Comparison of ENCODE assay signal across 8 cellular contexts in genomic region chr1:16248603-16249534, GRCh38. TPM values are rescaled to one million over a fixed set of nuclear protein-coding genes. Genes with fewer than 3 reads are reported as not detected.
A peak's percentile ranks its signal among the peaks of the same experiment; 100 is the strongest.
DNase-seq lines count a peak whose midpoint lies in the region; ATAC-seq, FAIRE-seq and TF ChIP-seq lines count a peak whose summit lies in the region.

No MANE protein-coding gene starts in this region.

- CTCF ChIA-PET in CD8-positive, alpha-beta memory T cell (lab: Charles Lee): no interaction called here

- peaks cover 19% of the 10 kb centered on the region for H4K20me1 ChIP-seq in astrocyte (ENCODE audit: insufficient read depth, low read length)

- H3K4me1 ChIP-seq in CD8-positive, alpha-beta memory T cell (ENCODE audit: insufficient read depth, low read length): peaks cover 18% of the 10 kb centered on the region
- H3K4me1 ChIP-seq in astrocyte (ENCODE audit: insufficient read depth, low read length): peaks cover 20% of the 10 kb centered on the region

- TF ChIP-seq POLR2A in H54 (IDR thresholded peaks at IDR 0.05; ENCODE audit: low read depth, low read length): no peak

- peak; percentile 76 to 81 for ATAC-seq in stimulated activated naive B cell treated with anti-CD40 and anti-IgM and Interleukin-4, amounts not matched to agents 10 μg/mL and 1 μg/mL and 100 μg/mL, for 72 hours (replicated peaks)
- ATAC-seq in HG03520 (IDR thresholded peaks at IDR 0.05; ENCODE audit: unreplicated experiment): no peak
- ATAC-seq in GM18873 (IDR thresholded peaks at IDR 0.05; ENCODE audit: low FRiP score, unreplicated experiment): no peak

- no peak overlapping the region for H3K4me3 Mint-ChIP-seq in CD8-positive, alpha-beta memory T cell
- H3K4me3 Mint-ChIP-seq in astrocyte (ENCODE audit: unreplicated experiment): no peak overlapping the region
- peak overlapping the region in 1 of 2 donors; percentile 47 for H3K4me3 Mint-ChIP-seq in stimulated activated naive B cell treated with anti-CD40 and anti-IgM and Interleukin-4, amounts not matched to agents 10 μg/mL and 1 μg/mL and 100 μg/mL, for 72 hours

- peak overlapping the region; percentile 32 for H3K4me2 ChIP-seq in astrocyte (ENCODE audit: low read length)

- no peak for TF ChIP-seq CTCF in astrocyte (IDR thresholded peaks at IDR 0.05; ENCODE audit: insufficient read depth, low read depth, low read length)

- POLR2A ChIA-PET in CD8-positive, alpha-beta memory T cell (lab: Charles Lee): no interaction called here

- no peak overlapping the region for H3K9ac ChIP-seq in astrocyte (ENCODE audit: low read length)

- H3K9me3 ChIP-seq in CD8-positive, alpha-beta memory T cell (ENCODE audit: low read length): no peaks in the 10 kb centered on the region
- H3K9me3 ChIP-seq in astrocyte (ENCODE audit: insufficient read depth, low read depth, low read length): no peaks in the 10 kb centered on the region

- peaks cover 17% of the 10 kb centered on the region for H3K36me3 ChIP-seq in CD8-positive, alpha-beta memory T cell (ENCODE audit: insufficient read depth, low read length)
- H3K36me3 ChIP-seq in astrocyte (ENCODE audit: insufficient read depth, low read length): peaks cover 22% of the 10 kb centered on the region

- no peaks in the 10 kb centered on the region for H3K27me3 Mint-ChIP-seq in CD8-positive, alpha-beta memory T cell
- no peaks in the 10 kb centered on the region for H3K27me3 Mint-ChIP-seq in astrocyte (ENCODE audit: low read depth, unreplicated experiment)
- H3K27me3 Mint-ChIP-seq in stimulated activated naive B cell treated with anti-CD40 and anti-IgM and Interleukin-4, amounts not matched to agents 10 μg/mL and 1 μg/mL and 100 μg/mL, for 72 hours: no peaks in the 10 kb centered on the region

- H3K9me3 Mint-ChIP-seq in CD8-positive, alpha-beta memory T cell: no peaks in the 10 kb centered on the region
- no peaks in the 10 kb centered on the region for H3K9me3 Mint-ChIP-seq in astrocyte (ENCODE audit: unreplicated experiment)
- no peaks in the 10 kb centered on the region for H3K9me3 Mint-ChIP-seq in stimulated activated naive B cell treated with anti-CD40 and anti-IgM and Interleukin-4, amounts not matched to agents 10 μg/mL and 1 μg/mL and 100 μg/mL, for 72 hours

- H3K4me1 Mint-ChIP-seq in CD8-positive, alpha-beta memory T cell: peaks cover 8 to 20% (median 20%) of the 10 kb centered on the region in 3 donors
- peaks cover 25% of the 10 kb centered on the region for H3K4me1 Mint-ChIP-seq in astrocyte (ENCODE audit: low read depth, unreplicated experiment)
- H3K4me1 Mint-ChIP-seq in stimulated activated naive B cell treated with anti-CD40 and anti-IgM and Interleukin-4, amounts not matched to agents 10 μg/mL and 1 μg/mL and 100 μg/mL, for 72 hours: peaks cover 14 to 37% of the 10 kb centered on the region in 2 donors

- peak overlapping the region; percentile 15 to 87 (median 60) for H3K27ac Mint-ChIP-seq in CD8-positive, alpha-beta memory T cell
- H3K27ac Mint-ChIP-seq in astrocyte (ENCODE audit: unreplicated experiment): peak overlapping the region; percentile 79
- peak overlapping the region; percentile 44 for H3K27ac Mint-ChIP-seq in stimulated activated naive B cell treated with anti-CD40 and anti-IgM and Interleukin-4, amounts not matched to agents 10 μg/mL and 1 μg/mL and 100 μg/mL, for 72 hours

- FAIRE-seq in H54 (lab: Jason Lieb, UNC) (peak; percentile 57), astrocyte (lab: Jason Lieb, UNC) (peak; percentile 5)

- no peak overlapping the region for H3K4me3 ChIP-seq in CD8-positive, alpha-beta memory T cell (ENCODE audit: low read length)
- H3K4me3 ChIP-seq in astrocyte (ENCODE audit: insufficient read depth, low read depth, low read length): no peak overlapping the region

- H3K79me2 ChIP-seq in astrocyte (ENCODE audit: insufficient read depth, low read length): no peaks in the 10 kb centered on the region

- no peak overlapping the region for H2AFZ ChIP-seq in astrocyte (ENCODE audit: low read depth, low read length)

- no peak for DNase-seq in CD8-positive, alpha-beta memory T cell
- DNase-seq in H54 (ENCODE audit: insufficient read length, low spot score) (no peak), NCI-H345 (lab: John Stamatoyannopoulos, UW) (peak; percentile 98), astrocyte (ENCODE audit: low read depth) (peak; percentile 81), hypothalamus (lab: John Stamatoyannopoulos, UW) (peak in 44 of 51 donors; percentile 16 to 86 (median 66))
- no peak for DNase-seq in stimulated activated naive B cell treated with anti-CD40 and anti-IgM and Interleukin-4, amounts not matched to agents 10 μg/mL and 1 μg/mL and 100 μg/mL, for 72 hours

- H3K27ac ChIP-seq in CD8-positive, alpha-beta memory T cell (ENCODE audit: low read depth, low read length): peak overlapping the region; percentile 35
- no peak overlapping the region for H3K27ac ChIP-seq in astrocyte (ENCODE audit: low read depth, low read length)

- peaks cover 0 to 66% (median 6%) of the 10 kb centered on the region in 3 donors for H3K36me3 Mint-ChIP-seq in CD8-positive, alpha-beta memory T cell
- peaks cover 26% of the 10 kb centered on the region for H3K36me3 Mint-ChIP-seq in astrocyte (ENCODE audit: low read depth, unreplicated experiment)
- H3K36me3 Mint-ChIP-seq in stimulated activated naive B cell treated with anti-CD40 and anti-IgM and Interleukin-4, amounts not matched to agents 10 μg/mL and 1 μg/mL and 100 μg/mL, for 72 hours: peaks cover 20 to 41% of the 10 kb centered on the region in 2 donors

- no peaks in the 10 kb centered on the region for H3K27me3 ChIP-seq in CD8-positive, alpha-beta memory T cell (ENCODE audit: insufficient read depth, low read length, poor library complexity, severe bottlenecking)
- H3K27me3 ChIP-seq in astrocyte (ENCODE audit: insufficient read depth, low read length): no peaks in the 10 kb centered on the region

RNA-seq across cellular contexts. Expression of gene CPLANE2, which starts 11.9 kb away (rescaled TPM):
- total RNA-seq in CD8-positive, alpha-beta memory T cell: 1 to 10 TPM; 5.2 to 5.6 TPM
- polyA plus RNA-seq in CD8-positive, alpha-beta memory T cell: 2.6 TPM
- 8.2 and 8.6 TPM in 2 replicates for total RNA-seq in astrocyte

RNA-seq across cellular contexts. Expression of gene ARHGEF19, which starts 36.4 kb away (rescaled TPM):
- 1 to 10 TPM; 6.8 to 7.8 TPM for total RNA-seq in CD8-positive, alpha-beta memory T cell
- 12.7 TPM for polyA plus RNA-seq in CD8-positive, alpha-beta memory T cell
- 5.7 and 7.4 TPM in 2 replicates for total RNA-seq in astrocyte

Comparison
In these comparisons a context has a peak if more than half of its experiments do, and no peak if none do; other contexts are left out.
1. DNase-seq: peak in NCI-H345 (single experiment), astrocyte (single experiment) and hypothalamus (44 of 51); none in CD8-positive, alpha-beta memory T cell (0 of 5), H54 (single experiment) and stimulated activated naive B cell treated with anti-CD40 and anti-IgM and Interleukin-4, amounts not matched to agents 10 μg/mL and 1 μg/mL and 100 μg/mL, for 72 hours (single experiment).
2. ATAC-seq: peak in stimulated activated naive B cell treated with anti-CD40 and anti-IgM and Interleukin-4, amounts not matched to agents 10 μg/mL and 1 μg/mL and 100 μg/mL, for 72 hours (2 of 2); none in HG03520 (single experiment) and GM18873 (single experiment).
3. Peak in every context shown above with its lines, with median percentiles within 50 percentile points of each other: H3K27ac Mint-ChIP-seq.